In the genomic region with DNA sequence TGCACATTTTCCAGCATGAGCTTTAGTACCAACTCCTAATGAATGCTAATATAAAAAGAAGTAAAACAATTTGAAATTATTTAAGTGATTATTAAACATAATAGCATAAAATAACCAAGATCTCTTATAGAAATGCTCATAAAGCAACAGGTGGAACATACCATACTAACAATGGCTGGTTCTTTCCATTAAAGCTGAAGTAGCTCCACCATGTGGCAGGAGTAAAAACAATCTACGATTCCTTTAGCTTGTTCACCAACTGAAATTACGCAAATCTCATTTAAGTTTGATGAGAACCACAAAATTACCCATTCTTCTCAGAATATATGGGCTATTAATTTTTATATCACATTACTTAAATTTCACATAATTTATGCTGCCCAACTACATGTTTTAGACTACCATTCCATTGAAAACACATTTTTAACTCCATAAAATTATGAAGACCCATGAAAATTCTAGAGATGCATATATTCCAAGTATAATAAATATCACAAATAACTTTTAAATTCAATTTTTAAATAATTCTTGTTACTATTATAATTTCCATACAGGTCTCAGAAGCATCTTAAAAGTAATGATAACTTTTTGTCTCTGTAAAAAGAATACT, we compare ENCODE assay signal across 8 cellular contexts.
DNase-seq lines count a peak whose midpoint lies in the region; ATAC-seq and TF ChIP-seq lines count a peak whose summit lies in the region.

No MANE protein-coding gene starts in this region.

- POLR2A ChIA-PET in A673 (lab: Charles Lee; ENCODE audit: low non-redundant PET): no interaction called here
- POLR2A ChIA-PET in activated CD8-positive, alpha-beta T cell treated with anti-CD3 and anti-CD28 coated beads for 36 hours (lab: Charles Lee): no interaction called here

- no peaks in the 10 kb centered on the region for H3K4me1 Mint-ChIP-seq in activated CD8-positive, alpha-beta T cell treated with anti-CD3 and anti-CD28 coated beads for 36 hours (ENCODE audit: low read depth)

- DNase-seq in A673 (ENCODE audit: low spot score) (peak; percentile 78), NCI-H524 (lab: John Stamatoyannopoulos, UW) (peak; percentile 27 to 85), choroid plexus epithelial cell (ENCODE audit: low read depth) (peak; percentile 86), myocyte (ENCODE audit: low read depth) (peak; percentile 53), SK-N-DZ (ENCODE audit: low spot score) (no peak)
- no peak for DNase-seq in activated CD8-positive, alpha-beta T cell treated with anti-CD3 and anti-CD28 coated beads for 36 hours

- H3K36me3 Mint-ChIP-seq in activated CD8-positive, alpha-beta T cell treated with anti-CD3 and anti-CD28 coated beads for 36 hours (ENCODE audit: low read depth): no peaks in the 10 kb centered on the region

- BruUV-seq in A673 (replicated peaks; lab: Mats Ljungman, UMichigan): no TSS peak

- intact Hi-C loops in A673 (cut with micrococcal nuclease; ENCODE audit: unreplicated experiment): loop anchor here (1.0 to 5.0 kb wide), 2 partner anchors 56 to 148 kb away; no protein-coding TSS in a partner anchor
- intact Hi-C loops in activated CD8-positive, alpha-beta T cell treated with anti-CD3 and anti-CD28 coated beads for 36 hours (cut with micrococcal nuclease): no loop called here

- H3K4me3 Mint-ChIP-seq in activated CD8-positive, alpha-beta T cell treated with anti-CD3 and anti-CD28 coated beads for 36 hours: no peak overlapping the region

- no peaks in the 10 kb centered on the region for H3K27me3 ChIP-seq in A673 (replicated peaks; ENCODE audit: insufficient read depth, low read depth, low read length, poor library complexity)

- no peak overlapping the region for H3K27ac ChIP-seq in A673 (ENCODE audit: low read depth, low read length, poor library complexity, severe bottlenecking)

- H3K9me3 ChIP-seq in A673 (ENCODE audit: low read depth, low read length, poor library complexity, severe bottlenecking): no peaks in the 10 kb centered on the region

- H3K4me1 ChIP-seq in A673 (ENCODE audit: insufficient read depth, low read length, poor library complexity, severe bottlenecking): no peaks in the 10 kb centered on the region

- H3K27ac Mint-ChIP-seq in activated CD8-positive, alpha-beta T cell treated with anti-CD3 and anti-CD28 coated beads for 36 hours: no peak overlapping the region

- H3K4me3 ChIP-seq in A673 (ENCODE audit: low read depth, low read length, poor library complexity, severe bottlenecking): no peak overlapping the region
- no peak overlapping the region for H3K4me3 ChIP-seq in choroid plexus epithelial cell (ENCODE audit: low read depth, low read length)

- ATAC-seq in GM18502 (IDR thresholded peaks at IDR 0.05; ENCODE audit: poor library complexity, unreplicated experiment): peak; percentile 52
- ATAC-seq in GM18520 (IDR thresholded peaks at IDR 0.05; ENCODE audit: unreplicated experiment): no peak
- ATAC-seq in activated CD8-positive, alpha-beta T cell treated with anti-CD3 and anti-CD28 coated beads for 36 hours: no peak

- H3K9me3 Mint-ChIP-seq in activated CD8-positive, alpha-beta T cell treated with anti-CD3 and anti-CD28 coated beads for 36 hours: no peaks in the 10 kb centered on the region

- no peaks in the 10 kb centered on the region for H3K27me3 Mint-ChIP-seq in activated CD8-positive, alpha-beta T cell treated with anti-CD3 and anti-CD28 coated beads for 36 hours

- CTCF ChIA-PET in A673 (lab: Charles Lee): interaction anchor here (0.5 to 1.3 kb wide), 13 partner anchors 56 to 479 kb away, joined by 3 to 25 read pairs (median 4); no protein-coding TSS in a partner anchor
- CTCF ChIA-PET in activated CD8-positive, alpha-beta T cell treated with anti-CD3 and anti-CD28 coated beads for 36 hours (lab: Charles Lee): interaction anchor here (1.0 kb wide), 1 partner anchor 57 kb away, joined by 3 read pairs; no protein-coding TSS in a partner anchor

- TF ChIP-seq CTCF in A673 (conservative IDR thresholded peaks at IDR 0.05; ENCODE audit: low read depth, low read length) (peak; percentile 86), choroid plexus epithelial cell (conservative IDR thresholded peaks at IDR 0.05; ENCODE audit: low read depth, low read length) (peak; percentile 70)
- TF ChIP-seq CTCF in activated CD8-positive, alpha-beta T cell treated with anti-CD3 and anti-CD28 coated beads for 36 hours (IDR thresholded peaks at IDR 0.05): no peak

- no peaks in the 10 kb centered on the region for H3K36me3 ChIP-seq in A673 (ENCODE audit: insufficient read depth, low read length, poor library complexity, severe bottlenecking)

Comparison
In these comparisons a context has a peak if more than half of its experiments do, and no peak if none do; other contexts are left out.
1. DNase-seq: peak in A673 (single experiment), NCI-H524 (2 of 2), choroid plexus epithelial cell (single experiment) and myocyte (single experiment); none in activated CD8-positive, alpha-beta T cell treated with anti-CD3 and anti-CD28 coated beads for 36 hours (single experiment) and SK-N-DZ (single experiment).